In the genomic region with DNA sequence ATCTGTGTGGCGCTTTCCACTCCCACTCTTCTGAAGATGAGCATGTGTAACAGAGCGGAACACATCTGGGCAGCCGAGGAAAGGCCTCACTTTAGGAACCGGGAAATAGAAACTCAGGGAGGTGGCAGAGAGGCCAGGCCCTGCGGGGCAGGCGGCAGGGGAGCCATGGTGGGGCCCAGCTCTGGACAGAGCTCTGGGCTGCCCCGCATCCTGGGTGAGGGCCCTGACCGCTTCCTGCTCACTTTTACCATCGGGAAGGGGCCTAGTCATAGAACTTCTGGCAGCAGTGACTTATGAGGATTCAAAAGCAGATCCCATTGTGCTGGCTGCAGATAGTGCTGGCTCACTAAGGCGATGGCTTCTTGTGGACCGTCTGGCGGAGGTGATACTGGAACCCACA, we compare ENCODE assay signal across 1 cellular context.
TF ChIP-seq lines count a peak whose summit lies in the region.

No MANE protein-coding gene starts in this region.

TF ChIP-seq in SK-N-SH, 30 proteins besides CTCF, POLR2A, EP300 and RAD21:
- TF ChIP-seq SIN3A (IDR thresholded peaks at IDR 0.05; ENCODE audit: borderline replicate concordance, low read depth, low read length) (no peak), USF1 (IDR thresholded peaks at IDR 0.05; ENCODE audit: borderline replicate concordance, low read depth) (no peak), ELF1 (IDR thresholded peaks at IDR 0.05) (no peak), EZH2phosphoT487 (IDR thresholded peaks at IDR 0.05; ENCODE audit: borderline replicate concordance, low read depth) (no peak), RFX5 (IDR thresholded peaks at IDR 0.05; ENCODE audit: low read length) (no peak), CHD2 (IDR thresholded peaks at IDR 0.05; ENCODE audit: low read length, partially characterized antibody) (no peak), TEAD4 (IDR thresholded peaks at IDR 0.05; ENCODE audit: borderline replicate concordance, insufficient read depth) (no peak), TAF1 (IDR thresholded peaks at IDR 0.05; ENCODE audit: borderline replicate concordance, low read depth, low read length) (no peak), RXRA (IDR thresholded peaks at IDR 0.05; ENCODE audit: borderline replicate concordance, low read depth) (no peak), FOSL2 (IDR thresholded peaks at IDR 0.05; ENCODE audit: borderline replicate concordance, low read depth) (no peak), POLR2AphosphoS5 (IDR thresholded peaks at IDR 0.05; ENCODE audit: low read depth, low read length) (no peak)
- TF ChIP-seq, protein P1, sequence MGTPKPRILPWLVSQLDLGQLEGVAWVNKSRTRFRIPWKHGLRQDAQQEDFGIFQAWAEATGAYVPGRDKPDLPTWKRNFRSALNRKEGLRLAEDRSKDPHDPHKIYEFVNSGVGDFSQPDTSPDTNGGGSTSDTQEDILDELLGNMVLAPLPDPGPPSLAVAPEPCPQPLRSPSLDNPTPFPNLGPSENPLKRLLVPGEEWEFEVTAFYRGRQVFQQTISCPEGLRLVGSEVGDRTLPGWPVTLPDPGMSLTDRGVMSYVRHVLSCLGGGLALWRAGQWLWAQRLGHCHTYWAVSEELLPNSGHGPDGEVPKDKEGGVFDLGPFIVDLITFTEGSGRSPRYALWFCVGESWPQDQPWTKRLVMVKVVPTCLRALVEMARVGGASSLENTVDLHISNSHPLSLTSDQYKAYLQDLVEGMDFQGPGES (IDR thresholded peaks at IDR 0.05; ENCODE audit: low read depth, low read length), result no peak
- TF ChIP-seq, protein P2, sequence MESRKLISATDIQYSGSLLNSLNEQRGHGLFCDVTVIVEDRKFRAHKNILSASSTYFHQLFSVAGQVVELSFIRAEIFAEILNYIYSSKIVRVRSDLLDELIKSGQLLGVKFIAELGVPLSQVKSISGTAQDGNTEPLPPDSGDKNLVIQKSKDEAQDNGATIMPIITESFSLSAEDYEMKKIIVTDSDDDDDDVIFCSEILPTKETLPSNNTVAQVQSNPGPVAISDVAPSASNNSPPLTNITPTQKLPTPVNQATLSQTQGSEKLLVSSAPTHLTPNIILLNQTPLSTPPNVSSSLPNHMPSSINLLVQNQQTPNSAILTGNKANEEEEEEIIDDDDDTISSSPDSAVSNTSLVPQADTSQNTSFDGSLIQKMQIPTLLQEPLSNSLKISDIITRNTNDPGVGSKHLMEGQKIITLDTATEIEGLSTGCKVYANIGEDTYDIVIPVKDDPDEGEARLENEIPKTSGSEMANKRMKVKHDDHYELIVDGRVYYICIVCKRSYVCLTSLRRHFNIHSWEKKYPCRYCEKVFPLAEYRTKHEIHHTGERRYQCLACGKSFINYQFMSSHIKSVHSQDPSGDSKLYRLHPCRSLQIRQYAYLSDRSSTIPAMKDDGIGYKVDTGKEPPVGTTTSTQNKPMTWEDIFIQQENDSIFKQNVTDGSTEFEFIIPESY (IDR thresholded peaks at IDR 0.05; ENCODE audit: borderline replicate concordance, low read depth), result no peak
